Comparison of ENCODE assay signal across 28 cellular contexts in genomic region chr4:12562476-12562875, GRCh38.
"Had no signal": no experiment of that assay in that cellular context is flagged by ENCODE, and none has a peak within 500 bp of the region (broad histone marks: within the 10 kb centered on the region; RNA-seq: fewer than 3 reads in every experiment).

No MANE protein-coding gene starts in this region.

- H3K36me3 ChIP-seq: brain microvascular endothelial cell, colonic mucosa, esophagus squamous epithelium, gastroesophageal sphincter, WERI-Rb-1 had no signal

- H3K27ac ChIP-seq: brain microvascular endothelial cell, colonic mucosa, epithelial cell of prostate, esophagus squamous epithelium, gastroesophageal sphincter, WERI-Rb-1 had no signal

- DNase-seq: activated B cell treated with CpG ODN at 0.5 μM for 24 hours; activated CD4-positive, alpha-beta T cell treated with anti-CD3 and anti-CD28 coated beads for 48 hours; activated CD4-positive, alpha-beta T cell treated with anti-CD3 and anti-CD28 coated beads, Interleukin-2, amount 50 U/mL, for 1 hour; activated CD4-positive, alpha-beta T cell treated with anti-CD3 and anti-CD28 coated beads, Interleukin-2, amount 50 U/mL, for 48 hours; activated CD8-positive, alpha-beta memory T cell treated with anti-CD3 and anti-CD28 coated beads for 24 hours; activated CD8-positive, alpha-beta T cell treated with anti-CD3 and anti-CD28 coated beads for 36 hours; activated effector memory CD4-positive, alpha-beta T cell treated with Interleukin-2 at 50 U/mL for 16 hours; activated gamma-delta T cell treated with Interleukin-2 at 50 U/mL for 16 hours; activated naive CD4-positive, alpha-beta T cell treated with anti-CD3 and anti-CD28 coated beads, Interleukin-2, amount 50 U/mL, for 16 hours; activated naive CD4-positive, alpha-beta T cell treated with Interleukin-2 at 50 U/mL for 16 hours; activated T-cell treated with anti-CD3 and anti-CD28 coated beads, Interleukin-2, amount 50 U/mL, for 4 hours; amniotic stem cell; anterior cingulate cortex; brain microvascular endothelial cell; central memory CD4-positive, alpha-beta T cell; cerebellar nuclear complex; colonic mucosa; effector CD8-positive, alpha-beta T cell; esophagus squamous epithelium; foreskin melanocyte; T-helper 1 cell; T-helper 17 cell; T1000 had no signal

- H3K27me3 ChIP-seq: brain microvascular endothelial cell, colonic mucosa, esophagus squamous epithelium, gastroesophageal sphincter had no signal

- H3K9me3 ChIP-seq: colonic mucosa, esophagus squamous epithelium, gastroesophageal sphincter had no signal

- ATAC-seq: activated CD4-positive, CD25-positive, alpha-beta regulatory T cell treated with anti-CD3 and anti-CD28 coated beads, Interleukin-2, amount 50 U/mL, for 24 hours; activated CD8-positive, alpha-beta T cell treated with anti-CD3 and anti-CD28 coated beads for 36 hours; activated T-cell treated with anti-CD3 and anti-CD28 coated beads, Interleukin-2, amount 50 U/mL, for 4 hours; activated T-helper 17 cell treated with anti-CD3 and anti-CD28 coated beads, Interleukin-2, amount 50 U/mL, for 72 hours; gastroesophageal sphincter; T-helper 17 cell had no signal

- H3K4me1 ChIP-seq: colonic mucosa, esophagus squamous epithelium, gastroesophageal sphincter had no signal

- H3K4me3 ChIP-seq: colonic mucosa, esophagus squamous epithelium, gastroesophageal sphincter had no signal
